Comparison of ENCODE assay signal across 25 cellular contexts in genomic region chr16:73253922-73254480, GRCh38.
"Had no signal": no experiment of that assay in that cellular context is flagged by ENCODE, and none has a peak within 500 bp of the region (broad histone marks: within the 10 kb centered on the region; RNA-seq: fewer than 3 reads in every experiment).

No MANE protein-coding gene starts in this region.

- H3K9me3 ChIP-seq: esophagus squamous epithelium, left lung, right lobe of liver, thoracic aorta, tibial nerve, vagina had no signal

- H3K36me3 Mint-ChIP-seq: mesothelial cell of epicardium; naive thymus-derived CD4-positive, alpha-beta T cell; neural progenitor cell; stimulated activated naive B cell treated with anti-CD40 and anti-IgM and Interleukin-4, amounts not matched to agents 10 μg/mL and 1 μg/mL and 100 μg/mL, for 72 hours had no signal

- DNase-seq: cortex of kidney; esophagus squamous epithelium; foreskin melanocyte; glutamatergic neuron; heart right ventricle; hippocampal formation; kidney; left cardiac atrium; left lung; mesenchymal stem cell; naive thymus-derived CD4-positive, alpha-beta T cell; right lobe of liver; small intestine; stimulated activated CD4-positive, alpha-beta T cell treated with anti-CD3 and anti-CD28 coated beads, Interleukin-15, amount 100 ng/mL, for 24 hours; stimulated activated CD4-positive, alpha-beta T cell treated with anti-CD3 and anti-CD28 coated beads, Interleukin-2, amount 100 ng/mL, for 48 hours; stimulated activated naive B cell treated with anti-CD40 and anti-IgM and Interleukin-4, amounts not matched to agents 10 μg/mL and 1 μg/mL and 100 μg/mL, for 72 hours had no signal

- H3K4me1 Mint-ChIP-seq: mesothelial cell of epicardium; naive thymus-derived CD4-positive, alpha-beta T cell; nephron; stimulated activated naive B cell treated with anti-CD40 and anti-IgM and Interleukin-4, amounts not matched to agents 10 μg/mL and 1 μg/mL and 100 μg/mL, for 72 hours had no signal

- H3K27me3 Mint-ChIP-seq: stimulated activated naive B cell treated with anti-CD40 and anti-IgM and Interleukin-4, amounts not matched to agents 10 μg/mL and 1 μg/mL and 100 μg/mL, for 72 hours; stimulated activated naive CD8-positive, alpha-beta T cell treated with anti-CD3 and anti-CD28 coated beads, Interleukin-15, Interleukin-2, amounts not matched to agents 100 ng/mL and 50 ng/mL, for 24 hours had no signal

- ATAC-seq: heart right ventricle; left cardiac atrium; left lung; naive thymus-derived CD4-positive, alpha-beta T cell; right lobe of liver; stimulated activated naive B cell treated with anti-CD40 and anti-IgM and Interleukin-4, amounts not matched to agents 10 μg/mL and 1 μg/mL and 100 μg/mL, for 72 hours had no signal

- H3K36me3 ChIP-seq: esophagus squamous epithelium, heart right ventricle, left lung, neural progenitor cell, right lobe of liver, thoracic aorta, tibial nerve, vagina had no signal

- H3K27ac Mint-ChIP-seq: mesothelial cell of epicardium; naive thymus-derived CD4-positive, alpha-beta T cell; nephron; neural progenitor cell; progenitor cell of endocrine pancreas; stimulated activated naive B cell treated with anti-CD40 and anti-IgM and Interleukin-4, amounts not matched to agents 10 μg/mL and 1 μg/mL and 100 μg/mL, for 72 hours; stimulated activated naive CD8-positive, alpha-beta T cell treated with anti-CD3 and anti-CD28 coated beads, Interleukin-15, Interleukin-2, amounts not matched to agents 100 ng/mL and 50 ng/mL, for 24 hours had no signal

- H3K4me1 ChIP-seq: esophagus squamous epithelium, heart right ventricle, left lung, neural progenitor cell, parathyroid adenoma, right lobe of liver, tibial nerve, vagina had no signal

- H3K4me3 Mint-ChIP-seq: mesothelial cell of epicardium; naive thymus-derived CD4-positive, alpha-beta T cell; nephron; neural progenitor cell; stimulated activated naive B cell treated with anti-CD40 and anti-IgM and Interleukin-4, amounts not matched to agents 10 μg/mL and 1 μg/mL and 100 μg/mL, for 72 hours; stimulated activated naive CD8-positive, alpha-beta T cell treated with anti-CD3 and anti-CD28 coated beads, Interleukin-15, Interleukin-2, amounts not matched to agents 100 ng/mL and 50 ng/mL, for 24 hours had no signal

- H3K4me3 ChIP-seq: esophagus squamous epithelium, heart right ventricle, left lung, neural progenitor cell, right lobe of liver, thoracic aorta, tibial nerve, vagina had no signal
